1 cellular context compared by ENCODE assay signal in genomic region chr11:72684236-72684912, GRCh38.
A peak's percentile ranks its signal among the peaks of the same experiment; 100 is the strongest.
TF ChIP-seq lines count a peak whose summit lies in the region.

No MANE protein-coding gene starts in this region.

TF ChIP-seq in HepG2, 621 proteins besides CTCF, POLR2A, EP300 and RAD21 (continued from another document):
- no peak for TF ChIP-seq ZFAT (CRISPR knock-in tag; conservative IDR thresholded peaks at IDR 0.05)
- no peak for TF ChIP-seq ERF (CRISPR knock-in tag; IDR thresholded peaks at IDR 0.05)
- TF ChIP-seq ZFYVE20 (CRISPR knock-in tag; IDR thresholded peaks at IDR 0.05; ENCODE audit: borderline replicate concordance, low read depth) = 0 out of 2 replicates have a peak, but pooled peaks have one; percentile 18
- no peak for TF ChIP-seq ATF7 (IDR thresholded peaks at IDR 0.05)
- TF ChIP-seq ATF7 (CRISPR knock-in tag; IDR thresholded peaks at IDR 0.05) = no peak
- TF ChIP-seq ZNF672 (CRISPR knock-in tag; IDR thresholded peaks at IDR 0.05) = no peak
- no peak for TF ChIP-seq MXD3 (CRISPR knock-in tag; IDR thresholded peaks at IDR 0.05)
- no peak for TF ChIP-seq ZNF251 (CRISPR knock-in tag; IDR thresholded peaks at IDR 0.05)
- TF ChIP-seq ZNF513 (CRISPR knock-in tag; conservative IDR thresholded peaks at IDR 0.05) = no peak
- TF ChIP-seq ZNF720 (CRISPR knock-in tag; IDR thresholded peaks at IDR 0.05) = no peak
- no peak for TF ChIP-seq RFXAP (CRISPR knock-in tag; IDR thresholded peaks at IDR 0.05; ENCODE audit: borderline replicate concordance)
- TF ChIP-seq TFAP4 (IDR thresholded peaks at IDR 0.05; ENCODE audit: borderline replicate concordance, low read depth) = peak; percentile 41; the same call in 1 of the 2 replicates
- TF ChIP-seq ZNF276 (CRISPR knock-in tag; IDR thresholded peaks at IDR 0.05; ENCODE audit: low read depth) = no peak
- TF ChIP-seq SKI (IDR thresholded peaks at IDR 0.05; ENCODE audit: partially characterized antibody) = no peak
- no peak for TF ChIP-seq ZNF850 (CRISPR knock-in tag; conservative IDR thresholded peaks at IDR 0.05)
- TF ChIP-seq ZFP90 (CRISPR knock-in tag; IDR thresholded peaks at IDR 0.05; ENCODE audit: borderline replicate concordance) = no peak
- TF ChIP-seq JUNB (CRISPR knock-in tag; IDR thresholded peaks at IDR 0.05; ENCODE audit: borderline replicate concordance) = no peak
- TF ChIP-seq ZEB1 (IDR thresholded peaks at IDR 0.05; ENCODE audit: insufficient replicate concordance, low read depth) = no peak
- no peak for TF ChIP-seq ZSCAN31 (CRISPR knock-in tag; IDR thresholded peaks at IDR 0.05; ENCODE audit: low read depth)
- TF ChIP-seq ZSCAN12 (CRISPR knock-in tag; IDR thresholded peaks at IDR 0.05) = no peak
- TF ChIP-seq GTF3A (CRISPR knock-in tag; conservative IDR thresholded peaks at IDR 0.05) = no peak
- TF ChIP-seq STAG1 (CRISPR knock-in tag; IDR thresholded peaks at IDR 0.05) = peak; percentile 54
- no peak for TF ChIP-seq SOX5 (CRISPR knock-in tag; IDR thresholded peaks at IDR 0.05; ENCODE audit: borderline replicate concordance)
- peak; percentile 66; the same call in 1 of the 2 replicates for TF ChIP-seq FOSL2 (CRISPR knock-in tag; IDR thresholded peaks at IDR 0.05)
- no peak for TF ChIP-seq RBFOX2 (IDR thresholded peaks at IDR 0.05; ENCODE audit: low read depth, low read length)
- no peak for TF ChIP-seq ARNT2 (CRISPR knock-in tag; IDR thresholded peaks at IDR 0.05; ENCODE audit: low read depth)
- TF ChIP-seq PLRG1 (conservative IDR thresholded peaks at IDR 0.05) = no peak
- no peak for TF ChIP-seq AKAP8 (CRISPR knock-in tag; IDR thresholded peaks at IDR 0.05)
- TF ChIP-seq BCL3 (CRISPR knock-in tag; IDR thresholded peaks at IDR 0.05) = no peak
- TF ChIP-seq KLF9 (CRISPR knock-in tag; IDR thresholded peaks at IDR 0.05; ENCODE audit: low read depth) = no peak
- no peak for TF ChIP-seq ZNF143 (CRISPR knock-in tag; IDR thresholded peaks at IDR 0.05)
- TF ChIP-seq XRCC5 (optimal IDR thresholded peaks at IDR 0.05; ENCODE audit: low read length) = peak; percentile 88
- no peak for TF ChIP-seq ZNF460 (CRISPR knock-in tag; IDR thresholded peaks at IDR 0.05; ENCODE audit: borderline replicate concordance)
- no peak for TF ChIP-seq MYC (CRISPR knock-in tag; IDR thresholded peaks at IDR 0.05; ENCODE audit: borderline replicate concordance)
